In the genomic region with DNA sequence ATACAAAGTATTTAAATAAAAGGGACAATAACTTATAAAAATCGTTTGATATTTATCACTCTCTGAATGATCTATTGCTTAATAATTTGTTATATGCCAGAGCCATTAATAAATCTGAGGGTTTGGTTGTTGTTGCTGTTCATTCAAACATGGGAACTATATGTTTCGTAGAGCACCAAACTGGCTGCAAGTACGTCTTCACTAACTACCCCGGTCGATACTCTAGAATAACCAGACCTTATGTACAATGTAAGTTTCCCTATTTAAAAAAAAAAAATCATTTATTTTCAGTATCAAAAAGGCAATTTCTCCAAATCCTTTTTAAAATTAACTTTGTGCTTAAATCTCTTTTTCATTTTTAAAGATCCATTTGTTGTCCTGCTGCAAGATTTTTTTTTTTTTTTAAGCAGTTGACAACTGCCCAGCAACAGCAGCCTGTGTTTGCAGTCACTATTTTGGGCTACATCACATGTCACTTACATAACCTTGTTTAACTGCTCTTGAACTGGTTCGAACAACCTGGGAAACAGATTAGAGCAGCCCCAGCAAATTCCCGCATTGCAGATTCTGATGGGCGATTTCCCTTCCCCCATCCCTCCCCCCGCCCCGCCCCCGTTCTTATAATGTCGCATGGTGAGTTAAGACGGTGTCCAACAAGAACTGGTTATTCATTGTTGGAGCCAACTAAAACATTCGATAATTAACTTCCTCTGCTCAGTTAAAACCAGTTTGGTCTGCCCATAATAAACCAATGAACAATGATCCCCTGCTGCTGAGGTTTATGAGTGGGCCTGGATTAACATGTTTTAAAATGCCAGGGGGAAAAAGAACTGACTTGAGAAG, we compare ENCODE assay signal across 14 cellular contexts.
A peak's percentile ranks its signal among the peaks of the same experiment; 100 is the strongest.
DNase-seq lines count a peak whose midpoint lies in the region; ATAC-seq, FAIRE-seq and TF ChIP-seq lines count a peak whose summit lies in the region.
"Had no signal": no experiment of that assay in that cellular context is flagged by ENCODE, and none has a peak within 500 bp of the region (broad histone marks: within the 10 kb centered on the region; RNA-seq: fewer than 3 reads in every experiment).

No MANE protein-coding gene starts in this region.

- peaks cover 0 to 3% of the 10 kb centered on the region in 2 donors for H3K4me1 ChIP-seq in small intestine (ENCODE audit: control insufficient read depth in 2 of 2, insufficient read depth in 1 of 2, low read depth in 1 of 2, low read length in 1 of 2)

- no peak for TF ChIP-seq RAD21 in Ishikawa (IDR thresholded peaks at IDR 0.05; ENCODE audit: low read depth)

- TF ChIP-seq EP300 in Ishikawa (IDR thresholded peaks at IDR 0.05; ENCODE audit: borderline replicate concordance) = peak; percentile 67; the same call in 1 of the 2 replicates

- no peak overlapping the region for H3K4me3 ChIP-seq in small intestine (ENCODE audit: low read depth in 1 of 2, low read length in 2 of 2)

- no peaks in the 10 kb centered on the region for H3K36me3 ChIP-seq in small intestine (ENCODE audit: control insufficient read depth in 2 of 2, insufficient read depth in 2 of 2, low read length in 2 of 2)

- DNase-seq in cerebellar cortex (ENCODE audit: low spot score) = peak; percentile 80
- DNase-seq in kidney tubule cell (ENCODE audit: low spot score) = peak; percentile 73
- peak; percentile 25 for DNase-seq in small intestine
- no peak for DNase-seq in NCI-H146 treated with DMSO at 0.1 percent for 48 hours (lab: John Stamatoyannopoulos, UW; ENCODE audit: unreplicated experiment)
- DNase-seq: activated CD4-positive, CD25-positive, alpha-beta regulatory T cell; CD8-positive, alpha-beta T cell; NCI-H187 treated with DMSO at 0.1 percent for 48 hours; stimulated activated naive B cell treated with anti-CD40 and anti-IgM and Interleukin-4, amounts not matched to agents 10 μg/mL and 1 μg/mL and 100 μg/mL, for 72 hours had no signal

- no peaks in the 10 kb centered on the region for H3K9me3 ChIP-seq in small intestine (ENCODE audit: control insufficient read depth, low read depth)

- no peak overlapping the region for H3K27ac ChIP-seq in small intestine (ENCODE audit: low read depth in 1 of 2, low read length in 1 of 2)
- H3K27ac ChIP-seq: RWPE1 had no signal

- no peaks in the 10 kb centered on the region for H3K27me3 ChIP-seq in small intestine (ENCODE audit: control insufficient read depth in 2 of 2, insufficient read depth in 2 of 2, low read length in 2 of 2)

- WGBS in small intestine, 3 donors = 37 to 57% (median 47%) methylated on average over 14 of the region's 14 CpGs

- ATAC-seq in HG03342 (IDR thresholded peaks at IDR 0.05; ENCODE audit: unreplicated experiment) = no peak
- no peak for ATAC-seq in GM19035 (IDR thresholded peaks at IDR 0.05; ENCODE audit: unreplicated experiment)
- ATAC-seq in GM21717 (IDR thresholded peaks at IDR 0.05; ENCODE audit: unreplicated experiment) = no peak
- ATAC-seq: activated T-helper 17 cell treated with anti-CD3 and anti-CD28 coated beads, Interleukin-2, amount 50 U/mL, for 72 hours; CD8-positive, alpha-beta T cell; stimulated activated naive B cell treated with anti-CD40 and anti-IgM and Interleukin-4, amounts not matched to agents 10 μg/mL and 1 μg/mL and 100 μg/mL, for 72 hours had no signal

- no peak for FAIRE-seq in small intestine (lab: Jason Lieb, UNC)

TF ChIP-seq in Ishikawa, 13 proteins besides CTCF, POLR2A, EP300 and RAD21:
- peak; percentile 60 for TF ChIP-seq TCF12 (IDR thresholded peaks at IDR 0.05; ENCODE audit: low read depth)
- TF ChIP-seq CREB1 (IDR thresholded peaks at IDR 0.05; ENCODE audit: low read depth) = no peak
- TF ChIP-seq YY1 (IDR thresholded peaks at IDR 0.05; ENCODE audit: low read depth) = no peak
- peak; percentile 71 for TF ChIP-seq NFIC (IDR thresholded peaks at IDR 0.05)
- 0 out of 2 replicates have a peak, but pooled peaks have one; percentile 19 for TF ChIP-seq FOXM1 (IDR thresholded peaks at IDR 0.05; ENCODE audit: borderline replicate concordance, low read depth)
- TF ChIP-seq TEAD4 (IDR thresholded peaks at IDR 0.05) = peak; percentile 73
- TF ChIP-seq REST (IDR thresholded peaks at IDR 0.05; ENCODE audit: low read depth) = no peak
